Comparison of ENCODE assay signal across 19 cellular contexts in the genomic region with DNA sequence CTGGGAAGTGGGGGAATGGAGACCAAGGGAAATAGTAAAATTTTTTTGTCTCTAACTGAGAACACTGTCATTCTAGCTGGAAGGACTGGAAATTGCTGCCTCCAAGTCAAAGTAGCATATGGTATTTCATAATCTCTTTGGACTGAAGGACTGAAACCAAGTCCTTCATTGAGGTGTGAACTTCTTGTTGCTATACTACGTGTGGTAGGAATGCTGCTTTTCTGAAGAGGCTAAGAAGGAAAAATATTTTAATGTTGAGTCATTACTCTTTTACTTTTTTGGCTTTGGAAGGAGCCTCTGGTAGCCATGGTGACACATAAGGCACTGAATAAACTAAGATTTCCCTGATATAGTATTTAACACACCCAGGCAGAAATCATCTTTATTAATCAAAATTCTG.
DNase-seq lines count a peak whose midpoint lies in the region; ATAC-seq and TF ChIP-seq lines count a peak whose summit lies in the region.
"Had no signal": no experiment of that assay in that cellular context is flagged by ENCODE, and none has a peak within 500 bp of the region (broad histone marks: within the 10 kb centered on the region; RNA-seq: fewer than 3 reads in every experiment).

No MANE protein-coding gene starts in this region.

- peak; percentile 18 for DNase-seq in SIG-M5 treated with dmso at 0.1 percent for 504 hours (lab: John Stamatoyannopoulos, UW; ENCODE audit: unreplicated experiment)
- DNase-seq in SIG-M5 (lab: John Stamatoyannopoulos, UW) = no peak
- peak; percentile 89 for DNase-seq in astrocyte of the cerebellum (ENCODE audit: low read depth)
- peak; percentile 75 to 87 for DNase-seq in foreskin keratinocyte
- no peak for DNase-seq in upper lobe of right lung
- DNase-seq in T-helper 2 cell treated with Interferon-gamma antibody and Interleukin-4, amounts not matched to agents 5 μg/mL and 100 μg/mL, for 36 hours (ENCODE audit: low spot score) = no peak
- no peak for DNase-seq in occipital lobe (lab: John Stamatoyannopoulos, UW)
- DNase-seq in T-helper 17 cell = no peak
- DNase-seq: activated CD8-positive, alpha-beta memory T cell treated with anti-CD3 and anti-CD28 coated beads, Interleukin-2, amount 50 U/mL, for 48 hours; activated naive CD8-positive, alpha-beta T cell treated with anti-CD3 and anti-CD28 coated beads, Interleukin-2, amount 50 U/mL, for 24 hours; DMS79 treated with DMSO at 0.1 percent for 48 hours; effector memory CD8-positive, alpha-beta T cell; NCI-H1105 treated with DMSO at 0.1 percent for 48 hours; NCI-H524 treated with DMSO at 0.1 percent for 48 hours; transverse colon; WERI-Rb-1 had no signal

- no peaks in the 10 kb centered on the region for H3K36me3 ChIP-seq in upper lobe of right lung
- H3K36me3 ChIP-seq: transverse colon, WERI-Rb-1 had no signal

- in situ Hi-C loops in astrocyte of the cerebellum (cut with HindIII; ENCODE audit: low sequenced_read_pairs) = loop anchor here (5.0 kb wide), 1 partner anchor 53 kb away; no protein-coding TSS in a partner anchor

- H3K9me3 ChIP-seq in upper lobe of right lung (no peaks in the 10 kb centered on the region), T-helper 17 cell (ENCODE audit: control insufficient read depth, low read length, poor library complexity, severe bottlenecking) (no peaks in the 10 kb centered on the region)
- H3K9me3 ChIP-seq: transverse colon had no signal

- peak; percentile 76 for ATAC-seq in foreskin keratinocyte
- peak; percentile 92 for ATAC-seq in upper lobe of right lung
- no peak for ATAC-seq in T-helper 17 cell
- ATAC-seq: activated naive CD8-positive, alpha-beta T cell treated with anti-CD3 and anti-CD28 coated beads, Interleukin-2, amount 50 U/mL, for 24 hours; effector memory CD8-positive, alpha-beta T cell; Right ventricle myocardium inferior had no signal

- H3K4me1 Mint-ChIP-seq in T-helper 2 cell treated with Interferon-gamma antibody and Interleukin-4, amounts not matched to agents 5 μg/mL and 100 μg/mL, for 36 hours (ENCODE audit: low read depth) = no peaks in the 10 kb centered on the region
- H3K4me1 Mint-ChIP-seq in T-helper 17 cell = no peaks in the 10 kb centered on the region
- H3K4me1 Mint-ChIP-seq: activated naive CD8-positive, alpha-beta T cell treated with anti-CD3 and anti-CD28 coated beads, Interleukin-2, amount 50 U/mL, for 24 hours had no signal

- H3K36me3 Mint-ChIP-seq in T-helper 2 cell treated with Interferon-gamma antibody and Interleukin-4, amounts not matched to agents 5 μg/mL and 100 μg/mL, for 36 hours (ENCODE audit: low read depth) = no peaks in the 10 kb centered on the region
- no peaks in the 10 kb centered on the region for H3K36me3 Mint-ChIP-seq in T-helper 17 cell (ENCODE audit: low read depth)

- H3K27me3 ChIP-seq in foreskin keratinocyte = peaks cover 9% of the 10 kb centered on the region
- no peaks in the 10 kb centered on the region for H3K27me3 ChIP-seq in upper lobe of right lung
- H3K27me3 ChIP-seq: transverse colon had no signal

- H3K27ac Mint-ChIP-seq in T-helper 2 cell treated with Interferon-gamma antibody and Interleukin-4, amounts not matched to agents 5 μg/mL and 100 μg/mL, for 36 hours = no peak overlapping the region
- no peak overlapping the region for H3K27ac Mint-ChIP-seq in T-helper 17 cell
- H3K27ac Mint-ChIP-seq: activated naive CD8-positive, alpha-beta T cell treated with anti-CD3 and anti-CD28 coated beads, Interleukin-2, amount 50 U/mL, for 24 hours; effector memory CD8-positive, alpha-beta T cell; nephron had no signal

- no peaks in the 10 kb centered on the region for H3K27me3 Mint-ChIP-seq in T-helper 2 cell treated with Interferon-gamma antibody and Interleukin-4, amounts not matched to agents 5 μg/mL and 100 μg/mL, for 36 hours (ENCODE audit: low read depth)
- peaks cover 12% of the 10 kb centered on the region for H3K27me3 Mint-ChIP-seq in T-helper 17 cell
- H3K27me3 Mint-ChIP-seq: activated naive CD8-positive, alpha-beta T cell treated with anti-CD3 and anti-CD28 coated beads, Interleukin-2, amount 50 U/mL, for 24 hours; effector memory CD8-positive, alpha-beta T cell had no signal

- H3K27ac ChIP-seq in foreskin keratinocyte (no peak overlapping the region), upper lobe of right lung (peak overlapping the region; percentile 67)
- H3K27ac ChIP-seq: 22Rv1, transverse colon, WERI-Rb-1 had no signal

- H3K4me3 ChIP-seq in astrocyte of the cerebellum (ENCODE audit: low read depth, low read length) = no peak overlapping the region
- no peak overlapping the region for H3K4me3 ChIP-seq in upper lobe of right lung
- H3K4me3 ChIP-seq: transverse colon had no signal

- H3K4me3 Mint-ChIP-seq in T-helper 2 cell treated with Interferon-gamma antibody and Interleukin-4, amounts not matched to agents 5 μg/mL and 100 μg/mL, for 36 hours = no peak overlapping the region
- no peak overlapping the region for H3K4me3 Mint-ChIP-seq in T-helper 17 cell
- H3K4me3 Mint-ChIP-seq: activated naive CD8-positive, alpha-beta T cell treated with anti-CD3 and anti-CD28 coated beads, Interleukin-2, amount 50 U/mL, for 24 hours; effector memory CD8-positive, alpha-beta T cell; nephron had no signal

- TF ChIP-seq CTCF in astrocyte of the cerebellum (IDR thresholded peaks at IDR 0.05; ENCODE audit: low read depth, low read length, missing control alignments) (peak; percentile 29), foreskin keratinocyte (conservative IDR thresholded peaks at IDR 0.05) (peak; percentile 42), upper lobe of right lung (IDR thresholded peaks at IDR 0.05) (no peak)

- H3K9me3 Mint-ChIP-seq in T-helper 2 cell treated with Interferon-gamma antibody and Interleukin-4, amounts not matched to agents 5 μg/mL and 100 μg/mL, for 36 hours = no peaks in the 10 kb centered on the region
- H3K9me3 Mint-ChIP-seq: activated naive CD8-positive, alpha-beta T cell treated with anti-CD3 and anti-CD28 coated beads, Interleukin-2, amount 50 U/mL, for 24 hours had no signal

- H3K4me1 ChIP-seq in foreskin keratinocyte (no peaks in the 10 kb centered on the region), upper lobe of right lung (no peaks in the 10 kb centered on the region)
- H3K4me1 ChIP-seq: transverse colon had no signal

- intact Hi-C loops in upper lobe of right lung (cut with DNase I) = no loop called here

Comparison
In these comparisons a context has a peak if more than half of its experiments do, and no peak if none do; other contexts are left out.
1. DNase-seq: peak in SIG-M5 treated with dmso at 0.1 percent for 504 hours (single experiment), astrocyte of the cerebellum (single experiment) and foreskin keratinocyte (2 of 2); none in SIG-M5 (single experiment), upper lobe of right lung (single experiment), T-helper 2 cell treated with Interferon-gamma antibody and Interleukin-4, amounts not matched to agents 5 μg/mL and 100 μg/mL, for 36 hours (single experiment), occipital lobe (single experiment) and T-helper 17 cell (0 of 3).